In genomic region chr1:225422033-225422605, GRCh38 we compare ENCODE assay signal across 14 cellular contexts. TPM values are rescaled to one million over a fixed set of nuclear protein-coding genes. Genes with fewer than 3 reads are reported as not detected.
DNase-seq lines count a peak whose midpoint lies in the region; ATAC-seq and TF ChIP-seq lines count a peak whose summit lies in the region.
"Had no signal": no experiment of that assay in that cellular context is flagged by ENCODE, and none has a peak within 500 bp of the region (broad histone marks: within the 10 kb centered on the region; RNA-seq: fewer than 3 reads in every experiment).

No MANE protein-coding gene starts in this region.

- no peak overlapping the region for H2AFZ ChIP-seq in OCI-LY7 (ENCODE audit: low read length)

- H3K4me3 Mint-ChIP-seq in activated naive CD4-positive, alpha-beta T cell treated with anti-CD3 and anti-CD28 coated beads, Interleukin-2, amount 10 ng/mL, durations not matched to agents 7 days and 5 days = no peak overlapping the region
- H3K4me3 Mint-ChIP-seq in glutamatergic neuron (ENCODE audit: unreplicated experiment) = no peak overlapping the region
- H3K4me3 Mint-ChIP-seq in effector memory CD8-positive, alpha-beta T cell = no peak overlapping the region

- intact Hi-C loops in OCI-LY7 (cut with micrococcal nuclease; ENCODE audit: unreplicated experiment) = loop anchor here (10.0 kb wide), 1 partner anchor 987 kb away; the partner anchor contains the start of gene WDR26

- peaks cover 53% of the 10 kb centered on the region for H4K20me1 ChIP-seq in OCI-LY7 (ENCODE audit: insufficient read depth, low read length)

- H3K27ac Mint-ChIP-seq in activated naive CD4-positive, alpha-beta T cell treated with anti-CD3 and anti-CD28 coated beads, Interleukin-2, amount 10 ng/mL, durations not matched to agents 7 days and 5 days = peak overlapping the region; percentile 42
- H3K27ac Mint-ChIP-seq in glutamatergic neuron (ENCODE audit: unreplicated experiment) = peak overlapping the region; percentile 7
- peak overlapping the region in 1 of 2 donors; percentile 90 for H3K27ac Mint-ChIP-seq in effector memory CD8-positive, alpha-beta T cell

- no peak overlapping the region for H3K4me3 ChIP-seq in OCI-LY7 (ENCODE audit: low read depth, low read length, poor library complexity, severe bottlenecking)
- no peak overlapping the region for H3K4me3 ChIP-seq in stomach smooth muscle (ENCODE audit: low read length in 2 of 2)
- H3K4me3 ChIP-seq: psoas muscle, SJCRH30 had no signal

- H3K9me2 ChIP-seq in OCI-LY7 (ENCODE audit: insufficient read depth, low read length) = no peaks in the 10 kb centered on the region

- TF ChIP-seq CTCF in OCI-LY7 (conservative IDR thresholded peaks at IDR 0.05; ENCODE audit: low read length) = no peak
- TF ChIP-seq CTCF in glutamatergic neuron (IDR thresholded peaks at IDR 0.05; ENCODE audit: partially characterized antibody, unreplicated experiment) = no peak

- H3K4me2 ChIP-seq in OCI-LY7 (ENCODE audit: low read length) = 0 out of 2 replicates have a peak overlapping the region, but pooled peaks have one; percentile 96

- CTCF ChIA-PET in activated naive CD4-positive, alpha-beta T cell treated with anti-CD3 and anti-CD28 coated beads, Interleukin-2, amount 10 ng/mL, durations not matched to agents 7 days and 5 days (lab: Charles Lee) = no interaction called here
- CTCF ChIA-PET in OCI-LY7 (lab: Charles Lee; ENCODE audit: unreplicated experiment) = no interaction called here

- no peak for DNase-seq in activated naive CD4-positive, alpha-beta T cell treated with anti-CD3 and anti-CD28 coated beads, Interleukin-2, amount 10 ng/mL, durations not matched to agents 7 days and 5 days
- DNase-seq in activated naive CD4-positive, alpha-beta T cell treated with Interleukin-2 at 50 U/mL for 16 hours = no peak
- DNase-seq in OCI-LY7 (ENCODE audit: low spot score) (no peak), glutamatergic neuron (no peak), OCI-M2 (lab: John Stamatoyannopoulos, UW; ENCODE audit: unreplicated experiment) (no peak)
- no peak for DNase-seq in effector memory CD8-positive, alpha-beta T cell
- DNase-seq: activated CD4-positive, CD25-positive, alpha-beta regulatory T cell; hippocampal formation; NCI-H1417; psoas muscle; SJCRH30 had no signal

- H3K27me3 Mint-ChIP-seq in activated naive CD4-positive, alpha-beta T cell treated with anti-CD3 and anti-CD28 coated beads, Interleukin-2, amount 10 ng/mL, durations not matched to agents 7 days and 5 days = no peaks in the 10 kb centered on the region
- H3K27me3 Mint-ChIP-seq in glutamatergic neuron (ENCODE audit: unreplicated experiment) = peaks cover 6% of the 10 kb centered on the region
- no peaks in the 10 kb centered on the region for H3K27me3 Mint-ChIP-seq in effector memory CD8-positive, alpha-beta T cell

- H3K79me2 ChIP-seq in OCI-LY7 (ENCODE audit: insufficient read depth, low read depth, low read length) = peaks cover 100% of the 10 kb centered on the region

- no peaks in the 10 kb centered on the region for H3K9me3 ChIP-seq in OCI-LY7 (ENCODE audit: low read length)
- no peaks in the 10 kb centered on the region for H3K9me3 ChIP-seq in stomach smooth muscle (ENCODE audit: control insufficient read depth in 2 of 2, low read length in 2 of 2)
- H3K9me3 ChIP-seq: psoas muscle, SJCRH30 had no signal

- H3K27me3 ChIP-seq in stomach smooth muscle (ENCODE audit: control insufficient read depth in 1 of 2, insufficient read depth in 2 of 2, low read length in 2 of 2) = no peaks in the 10 kb centered on the region
- H3K27me3 ChIP-seq: SJCRH30 had no signal

- POLR2A ChIA-PET in OCI-LY7 (lab: Charles Lee) = interaction anchor here (0.6 to 2.5 kb wide), 7 partner anchors 14 to 631 kb away, joined by 3 to 12 read pairs (median 3); partner anchors contain the start of gene PYCR2

- no TSS peak for BruUV-seq in OCI-LY7 (replicated peaks; lab: Mats Ljungman, UMichigan)

- ATAC-seq in GM18907 (IDR thresholded peaks at IDR 0.05; ENCODE audit: unreplicated experiment) = no peak
- ATAC-seq in effector memory CD8-positive, alpha-beta T cell (replicated peaks) = no peak
- ATAC-seq: psoas muscle had no signal

- peaks cover 63% of the 10 kb centered on the region for H3K4me1 Mint-ChIP-seq in activated naive CD4-positive, alpha-beta T cell treated with anti-CD3 and anti-CD28 coated beads, Interleukin-2, amount 10 ng/mL, durations not matched to agents 7 days and 5 days
- peaks cover 43% of the 10 kb centered on the region for H3K4me1 Mint-ChIP-seq in glutamatergic neuron (ENCODE audit: low read depth, unreplicated experiment)
- peaks cover 50 to 60% of the 10 kb centered on the region in 2 donors for H3K4me1 Mint-ChIP-seq in effector memory CD8-positive, alpha-beta T cell (ENCODE audit: low read depth in 2 of 2)

- H3K9ac ChIP-seq in stomach smooth muscle (ENCODE audit: low read length in 2 of 2) = no peak overlapping the region

- no peak overlapping the region for H3K27ac ChIP-seq in OCI-LY7 (ENCODE audit: low read depth, low read length, poor library complexity, severe bottlenecking)
- peak overlapping the region; percentile 96 for H3K27ac ChIP-seq in stomach smooth muscle (ENCODE audit: low read length)
- H3K27ac ChIP-seq: epithelial cell of prostate, psoas muscle, SJCRH30 had no signal

- H3K4me1 ChIP-seq in OCI-LY7 (ENCODE audit: insufficient read depth, low read length, poor library complexity, severe bottlenecking) (peaks cover 33% of the 10 kb centered on the region), stomach smooth muscle (ENCODE audit: control insufficient read depth, insufficient read depth, low read length) (peaks cover 34% of the 10 kb centered on the region)

- H3K36me3 Mint-ChIP-seq in activated naive CD4-positive, alpha-beta T cell treated with anti-CD3 and anti-CD28 coated beads, Interleukin-2, amount 10 ng/mL, durations not matched to agents 7 days and 5 days = peaks cover 55% of the 10 kb centered on the region
- no peaks in the 10 kb centered on the region for H3K36me3 Mint-ChIP-seq in glutamatergic neuron (ENCODE audit: unreplicated experiment)
- H3K36me3 Mint-ChIP-seq in effector memory CD8-positive, alpha-beta T cell (ENCODE audit: insufficient read depth) = peaks cover 58% of the 10 kb centered on the region

- H3K9me3 Mint-ChIP-seq in activated naive CD4-positive, alpha-beta T cell treated with anti-CD3 and anti-CD28 coated beads, Interleukin-2, amount 10 ng/mL, durations not matched to agents 7 days and 5 days = no peaks in the 10 kb centered on the region
- H3K9me3 Mint-ChIP-seq in glutamatergic neuron (ENCODE audit: unreplicated experiment) = peaks cover 8% of the 10 kb centered on the region
- H3K9me3 Mint-ChIP-seq in effector memory CD8-positive, alpha-beta T cell = no peaks in the 10 kb centered on the region

- peaks cover 96% of the 10 kb centered on the region for H3K36me3 ChIP-seq in OCI-LY7 (ENCODE audit: insufficient read depth, low read length)
- H3K36me3 ChIP-seq in stomach smooth muscle (ENCODE audit: control insufficient read depth in 2 of 2, insufficient read depth in 2 of 2, low read length in 2 of 2) = peaks cover 19 to 20% of the 10 kb centered on the region in 2 donors

RNA-seq across cellular contexts. Expression of gene LBR, which starts 5.7 kb away (rescaled TPM):
- total RNA-seq in OCI-LY7 (2014; rRNA removed; shearing (Covaris generic)) = 110 and 117 TPM in 2 replicates
- 288 and 297 TPM in 2 replicates for total RNA-seq in OCI-LY7 (2022)
- total RNA-seq in glutamatergic neuron (ENCODE audit: unreplicated experiment) = 93.9 TPM
